Comparison of ENCODE assay signal across 18 cellular contexts in the genomic region with DNA sequence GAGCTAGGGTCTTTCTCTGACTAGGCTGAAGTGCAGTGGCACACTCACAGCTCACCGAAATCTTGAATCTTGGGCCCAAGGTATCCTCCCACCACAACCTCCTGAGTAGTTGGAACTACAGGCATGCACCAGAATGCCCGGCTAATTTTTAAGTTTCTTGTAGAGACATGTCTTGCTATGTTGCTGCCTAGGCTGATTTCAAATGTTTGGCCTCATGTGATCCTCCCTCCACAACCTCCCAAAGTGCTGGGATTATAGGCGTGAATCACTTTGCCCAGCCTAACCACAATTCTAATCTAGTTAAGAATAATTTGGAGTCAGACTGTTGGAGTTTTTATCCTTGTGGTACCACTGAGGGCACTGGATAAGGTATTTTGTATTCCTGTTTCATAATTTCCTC.
DNase-seq lines count a peak whose midpoint lies in the region; ATAC-seq and TF ChIP-seq lines count a peak whose summit lies in the region.
"Had no signal": no experiment of that assay in that cellular context is flagged by ENCODE, and none has a peak within 500 bp of the region (broad histone marks: within the 10 kb centered on the region; RNA-seq: fewer than 3 reads in every experiment).

No MANE protein-coding gene starts in this region.

- H3K79me2 ChIP-seq in trophoblast cell (ENCODE audit: control insufficient read depth, insufficient read depth, low read length, poor library complexity) (no peaks in the 10 kb centered on the region), SK-N-SH (ENCODE audit: insufficient read depth) (no peaks in the 10 kb centered on the region)

- CTCF ChIA-PET in RWPE1 (lab: Yijun Ruan, JAX), result no interaction called here
- CTCF ChIA-PET in SK-N-SH (lab: Yijun Ruan, JAX), result interaction anchor here (0.5 kb wide), 1 partner anchor 1980 kb away, joined by 3 read pairs; no protein-coding TSS in a partner anchor

- H4K91ac ChIP-seq in trophoblast cell (ENCODE audit: low read depth, low read length), result no peak overlapping the region

- H3K27ac ChIP-seq in RWPE1 (no peak overlapping the region), trophoblast cell (ENCODE audit: low read depth, low read length) (no peak overlapping the region), SK-N-SH (ENCODE audit: low read depth in 2 of 2, low read length in 1 of 2) (no peak overlapping the region)
- H3K27ac ChIP-seq: BLaER1, HL-60 had no signal

- DNase-seq in HPDE6-E6E7 (ENCODE audit: extremely low spot score) (peak; percentile 7), RWPE1 (ENCODE audit: low spot score) (peak; percentile 4), epithelial cell of esophagus (ENCODE audit: low read depth) (peak; percentile 74), trophoblast cell (peak; percentile 4 to 20), SK-N-SH (no peak), NCI-H187 (lab: John Stamatoyannopoulos, UW) (no peak)
- DNase-seq: 8988T; CD4-positive, alpha-beta memory T cell; DMS153; DMS79; GDM1; GOT3; H7; HFFc6 had no signal

- no peaks in the 10 kb centered on the region for H3K9me2 ChIP-seq in SK-N-SH

- ATAC-seq in esophagus mucosa, result no peak
- ATAC-seq: HCT116 had no signal

- no peak overlapping the region for H3K23ac ChIP-seq in trophoblast cell (ENCODE audit: low read length)

- H3K4me2 ChIP-seq in trophoblast cell (ENCODE audit: low read length) (no peak overlapping the region), SK-N-SH (no peak overlapping the region)
- H3K4me2 ChIP-seq: BLaER1 had no signal

- H2AK5ac ChIP-seq in trophoblast cell (ENCODE audit: low read length), result no peak overlapping the region

- TF ChIP-seq EP300 in SK-N-SH (IDR thresholded peaks at IDR 0.05; ENCODE audit: borderline replicate concordance in 1 of 2, low read depth in 1 of 2, low read length in 1 of 2), result no peak

- no peak overlapping the region for H4K12ac ChIP-seq in trophoblast cell (ENCODE audit: low read depth, low read length)

- H3K4ac ChIP-seq in trophoblast cell (ENCODE audit: low read depth, low read length), result no peak overlapping the region

- H3K9ac ChIP-seq in trophoblast cell (ENCODE audit: low read length) (no peak overlapping the region), SK-N-SH (no peak overlapping the region)
- H3K9ac ChIP-seq: BLaER1 had no signal

- no peaks in the 10 kb centered on the region for H3K9me3 ChIP-seq in trophoblast cell (ENCODE audit: insufficient read depth, low read depth, low read length)
- H3K9me3 ChIP-seq in SK-N-SH, result no peaks in the 10 kb centered on the region
- H3K9me3 ChIP-seq: BLaER1 had no signal

- H3K4me3 ChIP-seq in epithelial cell of esophagus (ENCODE audit: low read length) (no peak overlapping the region), trophoblast cell (ENCODE audit: low read depth, low read length) (no peak overlapping the region), SK-N-SH (ENCODE audit: low read depth in 2 of 2, low read length in 1 of 2) (no peak overlapping the region)
- H3K4me3 ChIP-seq: BLaER1 had no signal

- WGBS in trophoblast cell (ENCODE audit: extremely low coverage, insufficient coverage, insufficient read length), result no CpG with 5 or more reads among the region's 3 CpGs
- WGBS in SK-N-SH (ENCODE audit: low lambda C conversion rate), result 14% methylated on average over 3 of the region's 3 CpGs

- H3K36me3 ChIP-seq in trophoblast cell (ENCODE audit: control insufficient read depth in 1 of 2, insufficient read depth in 2 of 2, low read length in 2 of 2), result no peaks in the 10 kb centered on the region
- no peaks in the 10 kb centered on the region for H3K36me3 ChIP-seq in SK-N-SH (replicated peaks in 1 of 2; ENCODE audit: control insufficient read depth in 1 of 2, insufficient read depth in 2 of 2, low read length in 1 of 2)
- H3K36me3 ChIP-seq: BLaER1 had no signal

- no peaks in the 10 kb centered on the region for H3F3A ChIP-seq in SK-N-SH (replicated peaks; ENCODE audit: insufficient read depth)

- TF ChIP-seq CTCF in RWPE1 (conservative IDR thresholded peaks at IDR 0.05; ENCODE audit: low read depth) (no peak), epithelial cell of esophagus (IDR thresholded peaks at IDR 0.05; ENCODE audit: insufficient read depth, low read depth, low read length, missing control alignments) (no peak), SK-N-SH (IDR thresholded peaks at IDR 0.05) (no peak)

- H3K4me1 ChIP-seq in trophoblast cell (ENCODE audit: control insufficient read depth in 1 of 2, insufficient read depth in 2 of 2, low read length in 2 of 2), result no peaks in the 10 kb centered on the region
- no peaks in the 10 kb centered on the region for H3K4me1 ChIP-seq in SK-N-SH (ENCODE audit: control insufficient read depth in 1 of 2, insufficient read depth in 2 of 2, low read depth in 1 of 2, low read length in 1 of 2)
- H3K4me1 ChIP-seq: BLaER1 had no signal

- H3K27me3 ChIP-seq in trophoblast cell (ENCODE audit: insufficient read depth, low read length), result no peaks in the 10 kb centered on the region
- H3K27me3 ChIP-seq in SK-N-SH (ENCODE audit: insufficient read depth), result peaks cover 12% of the 10 kb centered on the region; the same call in 1 of the 2 replicates
- H3K27me3 ChIP-seq: BLaER1 had no signal

- H3K18ac ChIP-seq in trophoblast cell (ENCODE audit: low read length), result no peak overlapping the region

- H4K20me1 ChIP-seq in SK-N-SH (ENCODE audit: insufficient read depth), result no peaks in the 10 kb centered on the region
- H4K20me1 ChIP-seq: BLaER1 had no signal

- H2BK12ac ChIP-seq in trophoblast cell (ENCODE audit: low read length), result no peak overlapping the region

- no peak overlapping the region for H2BK120ac ChIP-seq in trophoblast cell (ENCODE audit: insufficient read depth, low read length, poor library complexity)

- POLR2A ChIA-PET in RWPE1 (lab: Yijun Ruan, JAX; ENCODE audit: low non-redundant PET) (no interaction called here), SK-N-SH (lab: Yijun Ruan, JAX) (no interaction called here)

- no peak overlapping the region for H2AFZ ChIP-seq in trophoblast cell (ENCODE audit: insufficient read depth, low read length, poor library complexity)
- no peak overlapping the region for H2AFZ ChIP-seq in SK-N-SH (ENCODE audit: low read depth)

- TF ChIP-seq RAD21 in SK-N-SH (IDR thresholded peaks at IDR 0.05; ENCODE audit: low read length), result no peak

- H3K79me1 ChIP-seq in trophoblast cell (ENCODE audit: low read length), result no peaks in the 10 kb centered on the region

- H2BK5ac ChIP-seq in trophoblast cell (ENCODE audit: low read depth, low read length, poor library complexity), result no peak overlapping the region

- no peak overlapping the region for H4K8ac ChIP-seq in trophoblast cell (ENCODE audit: low read depth, low read length)

- H3K14ac ChIP-seq in trophoblast cell (ENCODE audit: low read length), result no peak overlapping the region

TF ChIP-seq in SK-N-SH, 30 proteins besides CTCF, POLR2A, EP300 and RAD21 (continues in another document):
- no peak for TF ChIP-seq SIN3A (IDR thresholded peaks at IDR 0.05; ENCODE audit: borderline replicate concordance, low read depth, low read length)
- no peak for TF ChIP-seq MEF2A (IDR thresholded peaks at IDR 0.05; ENCODE audit: borderline replicate concordance, low read depth)
- TF ChIP-seq GABPA (IDR thresholded peaks at IDR 0.05; ENCODE audit: low read depth), result no peak
- no peak for TF ChIP-seq JUND (IDR thresholded peaks at IDR 0.05)
- TF ChIP-seq, protein P1, sequence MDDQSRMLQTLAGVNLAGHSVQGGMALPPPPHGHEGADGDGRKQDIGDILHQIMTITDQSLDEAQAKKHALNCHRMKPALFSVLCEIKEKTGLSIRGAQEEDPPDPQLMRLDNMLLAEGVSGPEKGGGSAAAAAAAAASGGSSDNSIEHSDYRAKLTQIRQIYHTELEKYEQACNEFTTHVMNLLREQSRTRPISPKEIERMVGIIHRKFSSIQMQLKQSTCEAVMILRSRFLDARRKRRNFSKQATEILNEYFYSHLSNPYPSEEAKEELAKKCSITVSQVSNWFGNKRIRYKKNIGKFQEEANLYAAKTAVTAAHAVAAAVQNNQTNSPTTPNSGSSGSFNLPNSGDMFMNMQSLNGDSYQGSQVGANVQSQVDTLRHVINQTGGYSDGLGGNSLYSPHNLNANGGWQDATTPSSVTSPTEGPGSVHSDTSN (IDR thresholded peaks at IDR 0.05), result no peak
- no peak for TF ChIP-seq RFX5 (IDR thresholded peaks at IDR 0.05; ENCODE audit: low read length)
- TF ChIP-seq FOSL2 (IDR thresholded peaks at IDR 0.05; ENCODE audit: borderline replicate concordance, low read depth), result no peak
- TF ChIP-seq TAF1 (IDR thresholded peaks at IDR 0.05; ENCODE audit: borderline replicate concordance, low read depth, low read length), result no peak
- TF ChIP-seq, protein P2, sequence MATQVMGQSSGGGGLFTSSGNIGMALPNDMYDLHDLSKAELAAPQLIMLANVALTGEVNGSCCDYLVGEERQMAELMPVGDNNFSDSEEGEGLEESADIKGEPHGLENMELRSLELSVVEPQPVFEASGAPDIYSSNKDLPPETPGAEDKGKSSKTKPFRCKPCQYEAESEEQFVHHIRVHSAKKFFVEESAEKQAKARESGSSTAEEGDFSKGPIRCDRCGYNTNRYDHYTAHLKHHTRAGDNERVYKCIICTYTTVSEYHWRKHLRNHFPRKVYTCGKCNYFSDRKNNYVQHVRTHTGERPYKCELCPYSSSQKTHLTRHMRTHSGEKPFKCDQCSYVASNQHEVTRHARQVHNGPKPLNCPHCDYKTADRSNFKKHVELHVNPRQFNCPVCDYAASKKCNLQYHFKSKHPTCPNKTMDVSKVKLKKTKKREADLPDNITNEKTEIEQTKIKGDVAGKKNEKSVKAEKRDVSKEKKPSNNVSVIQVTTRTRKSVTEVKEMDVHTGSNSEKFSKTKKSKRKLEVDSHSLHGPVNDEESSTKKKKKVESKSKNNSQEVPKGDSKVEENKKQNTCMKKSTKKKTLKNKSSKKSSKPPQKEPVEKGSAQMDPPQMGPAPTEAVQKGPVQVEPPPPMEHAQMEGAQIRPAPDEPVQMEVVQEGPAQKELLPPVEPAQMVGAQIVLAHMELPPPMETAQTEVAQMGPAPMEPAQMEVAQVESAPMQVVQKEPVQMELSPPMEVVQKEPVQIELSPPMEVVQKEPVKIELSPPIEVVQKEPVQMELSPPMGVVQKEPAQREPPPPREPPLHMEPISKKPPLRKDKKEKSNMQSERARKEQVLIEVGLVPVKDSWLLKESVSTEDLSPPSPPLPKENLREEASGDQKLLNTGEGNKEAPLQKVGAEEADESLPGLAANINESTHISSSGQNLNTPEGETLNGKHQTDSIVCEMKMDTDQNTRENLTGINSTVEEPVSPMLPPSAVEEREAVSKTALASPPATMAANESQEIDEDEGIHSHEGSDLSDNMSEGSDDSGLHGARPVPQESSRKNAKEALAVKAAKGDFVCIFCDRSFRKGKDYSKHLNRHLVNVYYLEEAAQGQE (IDR thresholded peaks at IDR 0.05; ENCODE audit: low read depth, low read length), result no peak
- TF ChIP-seq, protein P3, sequence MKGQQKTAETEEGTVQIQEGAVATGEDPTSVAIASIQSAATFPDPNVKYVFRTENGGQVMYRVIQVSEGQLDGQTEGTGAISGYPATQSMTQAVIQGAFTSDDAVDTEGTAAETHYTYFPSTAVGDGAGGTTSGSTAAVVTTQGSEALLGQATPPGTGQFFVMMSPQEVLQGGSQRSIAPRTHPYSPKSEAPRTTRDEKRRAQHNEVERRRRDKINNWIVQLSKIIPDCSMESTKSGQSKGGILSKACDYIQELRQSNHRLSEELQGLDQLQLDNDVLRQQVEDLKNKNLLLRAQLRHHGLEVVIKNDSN (IDR thresholded peaks at IDR 0.05; ENCODE audit: borderline replicate concordance, low read depth), result no peak

Comparison
In these comparisons a context has a peak if more than half of its experiments do, and no peak if none do; other contexts are left out.
1. DNase-seq: peak in HPDE6-E6E7 (single experiment), RWPE1 (single experiment), epithelial cell of esophagus (single experiment) and trophoblast cell (2 of 2); none in SK-N-SH (single experiment) and NCI-H187 (0 of 2).